In genomic region chr19:45501730-45502014, GRCh38 we compare ENCODE assay signal across 1 cellular context.
A peak's percentile ranks its signal among the peaks of the same experiment; 100 is the strongest.
TF ChIP-seq lines count a peak whose summit lies in the region.

No MANE protein-coding gene starts in this region.

TF ChIP-seq in GM12878, 131 proteins besides CTCF, POLR2A, EP300 and RAD21:
- TF ChIP-seq RAD51 (IDR thresholded peaks at IDR 0.05): peak; percentile 49; the same call in 1 of the 2 replicates
- 0 out of 2 replicates have a peak, but pooled peaks have one; percentile 2 for TF ChIP-seq ATF7 (IDR thresholded peaks at IDR 0.05; ENCODE audit: low read depth)
- peak; percentile 80 for TF ChIP-seq USF1 (IDR thresholded peaks at IDR 0.05; ENCODE audit: borderline replicate concordance, extremely low read length, insufficient read depth, low read depth, low read length)
- no peak for TF ChIP-seq RBBP5 (conservative IDR thresholded peaks at IDR 0.05)
- TF ChIP-seq USF2 (IDR thresholded peaks at IDR 0.05; ENCODE audit: borderline replicate concordance, low read depth, low read length): peak; percentile 12; the same call in 1 of the 2 replicates
- no peak for TF ChIP-seq STAT1 (conservative IDR thresholded peaks at IDR 0.05)
TF ChIP-seq in GM12878: peak in this region for 4.
